ENCODE assay signal across 15 cellular contexts in genomic region chr6:16667509-16667908, GRCh38.
DNase-seq lines count a peak whose midpoint lies in the region; ATAC-seq, FAIRE-seq and TF ChIP-seq lines count a peak whose summit lies in the region.
"Had no signal": no experiment of that assay in that cellular context is flagged by ENCODE, and none has a peak within 500 bp of the region (broad histone marks: within the 10 kb centered on the region; RNA-seq: fewer than 3 reads in every experiment).

No MANE protein-coding gene starts in this region.

- CTCF ChIA-PET in activated CD8-positive, alpha-beta T cell treated with anti-CD3 and anti-CD28 coated beads for 36 hours (lab: Charles Lee) = interaction anchor here (1.6 to 2.2 kb wide), 2 partner anchors 10 to 96 kb away, joined by 5 to 11 read pairs; no protein-coding TSS in a partner anchor
- CTCF ChIA-PET in activated CD8-positive, alpha-beta T cell treated with anti-CD3 and anti-CD28 coated beads, Interleukin-2, amount 10 ng/mL, durations not matched to agents 7 days and 5 days (lab: Charles Lee) = interaction anchor here (1.2 to 2.0 kb wide), 3 partner anchors 8 to 94 kb away, joined by 3 to 5 read pairs (median 5); partner anchors contain the start of gene ATXN1

- H3K27me3 Mint-ChIP-seq in activated CD8-positive, alpha-beta T cell treated with anti-CD3 and anti-CD28 coated beads for 36 hours = no peaks in the 10 kb centered on the region
- H3K27me3 Mint-ChIP-seq in activated CD8-positive, alpha-beta T cell treated with anti-CD3 and anti-CD28 coated beads, Interleukin-2, amount 10 ng/mL, durations not matched to agents 7 days and 5 days (ENCODE audit: low read depth) = no peaks in the 10 kb centered on the region
- no peaks in the 10 kb centered on the region for H3K27me3 Mint-ChIP-seq in astrocyte (ENCODE audit: low read depth, unreplicated experiment)
- no peaks in the 10 kb centered on the region for H3K27me3 Mint-ChIP-seq in glutamatergic neuron (ENCODE audit: unreplicated experiment)

- POLR2A ChIA-PET in activated CD8-positive, alpha-beta T cell treated with anti-CD3 and anti-CD28 coated beads for 36 hours (lab: Charles Lee) = interaction anchor here (1.9 kb wide), 1 partner anchor 14 kb away, joined by 5 read pairs; no protein-coding TSS in a partner anchor
- POLR2A ChIA-PET in activated CD8-positive, alpha-beta T cell treated with anti-CD3 and anti-CD28 coated beads, Interleukin-2, amount 10 ng/mL, durations not matched to agents 7 days and 5 days (lab: Charles Lee) = interaction anchor here (1.8 kb wide), 1 partner anchor 9 kb away, joined by 8 read pairs; no protein-coding TSS in a partner anchor

- H3K9me3 ChIP-seq in astrocyte (ENCODE audit: insufficient read depth, low read depth, low read length) = no peaks in the 10 kb centered on the region
- H3K9me3 ChIP-seq in smooth muscle cell (replicated peaks; ENCODE audit: low read depth) = no peaks in the 10 kb centered on the region
- no peaks in the 10 kb centered on the region for H3K9me3 ChIP-seq in heart left ventricle

- H3K27ac Mint-ChIP-seq in activated CD8-positive, alpha-beta T cell treated with anti-CD3 and anti-CD28 coated beads for 36 hours = peak overlapping the region; percentile 51
- H3K27ac Mint-ChIP-seq in activated CD8-positive, alpha-beta T cell treated with anti-CD3 and anti-CD28 coated beads, Interleukin-2, amount 10 ng/mL, durations not matched to agents 7 days and 5 days = no peak overlapping the region
- H3K27ac Mint-ChIP-seq in astrocyte (ENCODE audit: unreplicated experiment) (peak overlapping the region; percentile 14), glutamatergic neuron (ENCODE audit: unreplicated experiment) (no peak overlapping the region)
- H3K27ac Mint-ChIP-seq: H9 had no signal

- H3K27ac ChIP-seq in astrocyte (ENCODE audit: low read depth, low read length) (no peak overlapping the region), smooth muscle cell (ENCODE audit: low read depth) (peak overlapping the region; percentile 26), heart left ventricle (no peak overlapping the region)
- H3K27ac ChIP-seq: PC-9 had no signal

- H2AFZ ChIP-seq in astrocyte (ENCODE audit: low read depth, low read length) (no peak overlapping the region), smooth muscle cell (ENCODE audit: low read depth) (no peak overlapping the region)
- H2AFZ ChIP-seq: PC-9 had no signal

- H3F3A ChIP-seq in smooth muscle cell (ENCODE audit: low read depth) = peaks cover 7% of the 10 kb centered on the region

- no peak for DNase-seq in activated CD8-positive, alpha-beta T cell treated with anti-CD3 and anti-CD28 coated beads for 36 hours
- no peak for DNase-seq in activated CD8-positive, alpha-beta T cell treated with anti-CD3 and anti-CD28 coated beads, Interleukin-2, amount 10 ng/mL, durations not matched to agents 7 days and 5 days
- DNase-seq in M059J (ENCODE audit: low read depth) = peak; percentile 23
- DNase-seq in astrocyte (ENCODE audit: low read depth) = no peak
- no peak for DNase-seq in smooth muscle cell (lab: John Stamatoyannopoulos, UW; ENCODE audit: unreplicated experiment)
- DNase-seq in superior temporal gyrus (ENCODE audit: extremely low spot score) = no peak
- no peak for DNase-seq in heart left ventricle
- no peak for DNase-seq in glutamatergic neuron
- DNase-seq: DMS53, H9, NCI-H1436 treated with DMSO at 0.1 percent for 48 hours, NCI-H2107, PC-9 had no signal

- H3K9ac ChIP-seq in astrocyte (ENCODE audit: low read length) (no peak overlapping the region), smooth muscle cell (ENCODE audit: low read depth) (no peak overlapping the region)

- no peak overlapping the region for H3K4me3 ChIP-seq in astrocyte (ENCODE audit: insufficient read depth, low read depth, low read length)
- H3K4me3 ChIP-seq in smooth muscle cell = no peak overlapping the region
- no peak overlapping the region for H3K4me3 ChIP-seq in heart left ventricle
- H3K4me3 ChIP-seq: PC-9 had no signal

- no peak for TF ChIP-seq CTCF in activated CD8-positive, alpha-beta T cell treated with anti-CD3 and anti-CD28 coated beads for 36 hours (IDR thresholded peaks at IDR 0.05)
- TF ChIP-seq CTCF in astrocyte (IDR thresholded peaks at IDR 0.05; ENCODE audit: insufficient read depth, low read depth, low read length) = no peak
- TF ChIP-seq CTCF in smooth muscle cell (IDR thresholded peaks at IDR 0.05; ENCODE audit: borderline replicate concordance, insufficient read depth, poor library complexity, severe bottlenecking) = no peak
- no peak for TF ChIP-seq CTCF in heart left ventricle (IDR thresholded peaks at IDR 0.05)
- TF ChIP-seq CTCF in glutamatergic neuron (IDR thresholded peaks at IDR 0.05; ENCODE audit: partially characterized antibody, unreplicated experiment) = no peak

- H3K4me1 Mint-ChIP-seq in activated CD8-positive, alpha-beta T cell treated with anti-CD3 and anti-CD28 coated beads for 36 hours (ENCODE audit: low read depth) = peaks cover 67% of the 10 kb centered on the region
- H3K4me1 Mint-ChIP-seq in activated CD8-positive, alpha-beta T cell treated with anti-CD3 and anti-CD28 coated beads, Interleukin-2, amount 10 ng/mL, durations not matched to agents 7 days and 5 days (ENCODE audit: low read depth) = peaks cover 49% of the 10 kb centered on the region
- H3K4me1 Mint-ChIP-seq in astrocyte (ENCODE audit: low read depth, unreplicated experiment) (peaks cover 36% of the 10 kb centered on the region), glutamatergic neuron (ENCODE audit: low read depth, unreplicated experiment) (no peaks in the 10 kb centered on the region)

- intact Hi-C loops in activated CD8-positive, alpha-beta T cell treated with anti-CD3 and anti-CD28 coated beads for 36 hours (cut with micrococcal nuclease) = no loop called here
- intact Hi-C loops in heart left ventricle (cut with DNase I) = loop anchor here in 1 of 10 donors (10.0 kb wide), 1 partner anchor 123 kb away; no protein-coding TSS in a partner anchor

- no peaks in the 10 kb centered on the region for H3K27me3 ChIP-seq in astrocyte (ENCODE audit: insufficient read depth, low read length)
- H3K27me3 ChIP-seq in smooth muscle cell (ENCODE audit: low read depth) = no peaks in the 10 kb centered on the region
- no peaks in the 10 kb centered on the region for H3K27me3 ChIP-seq in heart left ventricle

- FAIRE-seq in astrocyte (lab: Jason Lieb, UNC) = no peak
- FAIRE-seq: GM18507 had no signal

- H3K4me1 ChIP-seq in astrocyte (ENCODE audit: insufficient read depth, low read length) (peaks cover 21% of the 10 kb centered on the region), smooth muscle cell (ENCODE audit: low read depth) (no peaks in the 10 kb centered on the region), heart left ventricle (peaks cover 0 to 50% (median 34%) of the 10 kb centered on the region in 12 donors)

- H3K4me2 ChIP-seq in astrocyte (ENCODE audit: low read length) (no peak overlapping the region), smooth muscle cell (no peak overlapping the region)
- H3K4me2 ChIP-seq: PC-9 had no signal

- peaks cover 52% of the 10 kb centered on the region for H3K36me3 Mint-ChIP-seq in activated CD8-positive, alpha-beta T cell treated with anti-CD3 and anti-CD28 coated beads for 36 hours (ENCODE audit: low read depth)
- H3K36me3 Mint-ChIP-seq in activated CD8-positive, alpha-beta T cell treated with anti-CD3 and anti-CD28 coated beads, Interleukin-2, amount 10 ng/mL, durations not matched to agents 7 days and 5 days (ENCODE audit: low read depth) = peaks cover 43% of the 10 kb centered on the region
- H3K36me3 Mint-ChIP-seq in astrocyte (ENCODE audit: low read depth, unreplicated experiment) (peaks cover 5% of the 10 kb centered on the region), glutamatergic neuron (ENCODE audit: unreplicated experiment) (no peaks in the 10 kb centered on the region)

- H3K36me3 ChIP-seq in astrocyte (ENCODE audit: insufficient read depth, low read length) (no peaks in the 10 kb centered on the region), smooth muscle cell (ENCODE audit: low read depth) (no peaks in the 10 kb centered on the region), heart left ventricle (no peaks in the 10 kb centered on the region)

- no peak for ATAC-seq in activated CD8-positive, alpha-beta T cell treated with anti-CD3 and anti-CD28 coated beads for 36 hours
- no peak for ATAC-seq in activated CD8-positive, alpha-beta T cell treated with anti-CD3 and anti-CD28 coated beads, Interleukin-2, amount 10 ng/mL, durations not matched to agents 7 days and 5 days
- no peak for ATAC-seq in heart left ventricle

- TF ChIP-seq POLR2A in heart left ventricle (IDR thresholded peaks at IDR 0.05) = no peak

- peaks cover 7% of the 10 kb centered on the region for H3K9me3 Mint-ChIP-seq in activated CD8-positive, alpha-beta T cell treated with anti-CD3 and anti-CD28 coated beads for 36 hours
- H3K9me3 Mint-ChIP-seq in activated CD8-positive, alpha-beta T cell treated with anti-CD3 and anti-CD28 coated beads, Interleukin-2, amount 10 ng/mL, durations not matched to agents 7 days and 5 days (ENCODE audit: insufficient read depth) = no peaks in the 10 kb centered on the region
- H3K9me3 Mint-ChIP-seq in astrocyte (ENCODE audit: unreplicated experiment) = peaks cover 2% of the 10 kb centered on the region
- peaks cover 2% of the 10 kb centered on the region for H3K9me3 Mint-ChIP-seq in glutamatergic neuron (ENCODE audit: unreplicated experiment)
- H3K9me3 Mint-ChIP-seq: H9 had no signal

- H4K20me1 ChIP-seq in astrocyte (ENCODE audit: insufficient read depth, low read length) (peaks cover 9% of the 10 kb centered on the region), smooth muscle cell (ENCODE audit: low read depth) (peaks cover 29% of the 10 kb centered on the region)

- peaks cover 59% of the 10 kb centered on the region for H3K79me2 ChIP-seq in astrocyte (ENCODE audit: insufficient read depth, low read length)
- peaks cover 84% of the 10 kb centered on the region for H3K79me2 ChIP-seq in smooth muscle cell (ENCODE audit: low read depth)

- 76% methylated on average over 4 of the region's 4 CpGs for WGBS in smooth muscle cell (ENCODE audit: low lambda C conversion rate)
- WGBS in heart left ventricle, 4 donors = 68 to 75% (median 69%) methylated on average over 4 of the region's 4 CpGs

- H3K4me3 Mint-ChIP-seq in activated CD8-positive, alpha-beta T cell treated with anti-CD3 and anti-CD28 coated beads for 36 hours = no peak overlapping the region
- no peak overlapping the region for H3K4me3 Mint-ChIP-seq in activated CD8-positive, alpha-beta T cell treated with anti-CD3 and anti-CD28 coated beads, Interleukin-2, amount 10 ng/mL, durations not matched to agents 7 days and 5 days
- H3K4me3 Mint-ChIP-seq in astrocyte (ENCODE audit: unreplicated experiment) (no peak overlapping the region), glutamatergic neuron (ENCODE audit: unreplicated experiment) (no peak overlapping the region)
- H3K4me3 Mint-ChIP-seq: CD14-positive monocyte, H9 had no signal

Comparison
In these comparisons a context has a peak if more than half of its experiments do, and no peak if none do; other contexts are left out.
1. H3K27ac Mint-ChIP-seq: peak in activated CD8-positive, alpha-beta T cell treated with anti-CD3 and anti-CD28 coated beads for 36 hours (single experiment) and astrocyte (single experiment); none in activated CD8-positive, alpha-beta T cell treated with anti-CD3 and anti-CD28 coated beads, Interleukin-2, amount 10 ng/mL, durations not matched to agents 7 days and 5 days (single experiment) and glutamatergic neuron (single experiment).